Comparison of ENCODE assay signal across 21 cellular contexts in the genomic region with DNA sequence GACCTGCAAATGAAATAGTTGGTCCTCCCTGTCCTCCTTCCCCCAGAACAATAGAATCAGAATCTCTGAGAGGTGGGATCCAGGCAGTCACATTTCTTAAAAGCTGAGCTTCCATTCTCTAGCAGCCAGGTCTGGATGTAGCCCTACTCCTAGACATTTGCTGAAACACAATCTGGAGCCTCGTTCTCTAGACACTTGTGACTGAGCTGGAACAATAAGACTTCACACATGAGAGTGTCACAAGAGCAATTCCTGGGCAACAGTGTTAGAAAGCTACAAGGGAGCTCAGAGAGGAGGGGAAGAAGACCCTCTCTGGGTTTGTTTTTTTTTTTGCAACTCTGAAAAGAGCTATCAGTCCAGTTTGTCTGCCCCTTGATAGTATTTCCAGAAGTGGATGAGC. TPM values are rescaled to one million over a fixed set of nuclear protein-coding genes. Genes with fewer than 3 reads are reported as not detected.
DNase-seq lines count a peak whose midpoint lies in the region; ATAC-seq and TF ChIP-seq lines count a peak whose summit lies in the region.
"Had no signal": no experiment of that assay in that cellular context is flagged by ENCODE, and none has a peak within 500 bp of the region (broad histone marks: within the 10 kb centered on the region; RNA-seq: fewer than 3 reads in every experiment).

No MANE protein-coding gene starts in this region.

- H3K27me3 Mint-ChIP-seq in chondrocyte (ENCODE audit: low read depth) = no peaks in the 10 kb centered on the region
- no peaks in the 10 kb centered on the region for H3K27me3 Mint-ChIP-seq in naive B cell

- H3K27ac ChIP-seq in spleen (no peak overlapping the region), right atrium auricular region (no peak overlapping the region), OCI-LY7 (ENCODE audit: low read depth, low read length, poor library complexity, severe bottlenecking) (no peak overlapping the region)
- H3K27ac ChIP-seq: 22Rv1, C4-2B, Peyer's patch had no signal

- H3K4me1 ChIP-seq in spleen (peaks cover 0 to 36% (median 16%) of the 10 kb centered on the region in 6 donors), right atrium auricular region (peaks cover 0 to 46% of the 10 kb centered on the region in 2 donors), OCI-LY7 (ENCODE audit: insufficient read depth, low read length, poor library complexity, severe bottlenecking) (peaks cover 32% of the 10 kb centered on the region)
- H3K4me1 ChIP-seq: Peyer's patch had no signal

- POLR2A ChIA-PET in OCI-LY7 (lab: Charles Lee) = interaction anchor here (0.7 to 1.0 kb wide), 2 partner anchors 30 to 32 kb away, joined by 3 read pairs; no protein-coding TSS in a partner anchor

- TF ChIP-seq CTCF in chondrocyte (IDR thresholded peaks at IDR 0.05) = no peak
- TF ChIP-seq CTCF in spleen (IDR thresholded peaks at IDR 0.05 in 8 of 11, conservative IDR thresholded peaks at IDR 0.05 in 3 of 11) = no peak
- no peak for TF ChIP-seq CTCF in right atrium auricular region (IDR thresholded peaks at IDR 0.05)
- TF ChIP-seq CTCF in OCI-LY7 (conservative IDR thresholded peaks at IDR 0.05; ENCODE audit: low read length) = no peak

- peaks cover 26% of the 10 kb centered on the region; the same call in 1 of the 2 replicates for H3K79me2 ChIP-seq in OCI-LY7 (ENCODE audit: insufficient read depth, low read depth, low read length)

- H3K9me2 ChIP-seq in OCI-LY7 (ENCODE audit: insufficient read depth, low read length) = no peaks in the 10 kb centered on the region

- H3K36me3 ChIP-seq in spleen (no peaks in the 10 kb centered on the region), right atrium auricular region (no peaks in the 10 kb centered on the region), OCI-LY7 (ENCODE audit: insufficient read depth, low read length) (no peaks in the 10 kb centered on the region)
- H3K36me3 ChIP-seq: Peyer's patch had no signal

- H3K4me3 Mint-ChIP-seq in chondrocyte (ENCODE audit: unreplicated experiment) = no peak overlapping the region
- H3K4me3 Mint-ChIP-seq in naive B cell = peak overlapping the region in 5 of 8 donors; percentile 12 to 70 (median 23)

- H3K4me1 Mint-ChIP-seq in chondrocyte (ENCODE audit: low read depth) = peaks cover 84% of the 10 kb centered on the region
- peaks cover 43 to 49% (median 44%) of the 10 kb centered on the region in 3 donors for H3K4me1 Mint-ChIP-seq in naive B cell

- WGBS in spleen, 5 donors = 56 to 81% (median 71%) methylated on average over 1 of the region's 1 CpG

- H3K9me3 ChIP-seq in spleen (no peaks in the 10 kb centered on the region), right atrium auricular region (no peaks in the 10 kb centered on the region), OCI-LY7 (ENCODE audit: low read length) (no peaks in the 10 kb centered on the region)
- H3K9me3 ChIP-seq: Peyer's patch had no signal

- no peak for ATAC-seq in naive B cell (ENCODE audit: low read depth in 2 of 2)

- H3K4me2 ChIP-seq in OCI-LY7 (ENCODE audit: low read length) = no peak overlapping the region

- BruUV-seq in OCI-LY7 (replicated peaks; lab: Mats Ljungman, UMichigan) = no TSS peak

- H3K9me3 Mint-ChIP-seq in chondrocyte (ENCODE audit: low read depth) = no peaks in the 10 kb centered on the region
- H3K9me3 Mint-ChIP-seq in naive B cell = peaks cover 0 to 2% (median 0%) of the 10 kb centered on the region in 7 donors

- H3K36me3 Mint-ChIP-seq in chondrocyte (ENCODE audit: low read depth) (no peaks in the 10 kb centered on the region), naive B cell (no peaks in the 10 kb centered on the region)

- CTCF ChIA-PET in OCI-LY7 (lab: Charles Lee; ENCODE audit: unreplicated experiment) = no interaction called here

- DNase-seq in NCI-H2107 treated with DMSO at 0.1 percent for 48 hours (lab: John Stamatoyannopoulos, UW; ENCODE audit: unreplicated experiment) = peak; percentile 28
- no peak for DNase-seq in NCI-H2107 (lab: John Stamatoyannopoulos, UW)
- DNase-seq in chondrocyte (ENCODE audit: low spot score) = no peak
- DNase-seq in naive B cell = no peak
- no peak for DNase-seq in spleen
- no peak for DNase-seq in right atrium auricular region (ENCODE audit: low spot score)
- no peak for DNase-seq in DMS79 treated with DMSO at 0.1 percent for 48 hours (lab: John Stamatoyannopoulos, UW)
- no peak for DNase-seq in OCI-LY7 (ENCODE audit: low spot score)
- DNase-seq: ACHN; DMS53; EL; GF-D8; Kasumi-1; NCI-H1694; NCI-H2081; NCI-H2227 treated with DMSO at 0.1 percent for 48 hours; NCI-H510A; NK-92 treated with Interleukin-12 subunit alpha and Interleukin-12 subunit beta, amount 100 ng/mL, for 24 hours had no signal

- H3K27ac Mint-ChIP-seq in chondrocyte (ENCODE audit: unreplicated experiment) (peak overlapping the region; percentile 70), naive B cell (peak overlapping the region in 3 of 6 donors; percentile 78 to 92 (median 84))

- intact Hi-C loops in spleen (cut with DNase I; ENCODE audit: low total_unique reads) = no loop called here
- intact Hi-C loops in OCI-LY7 (cut with micrococcal nuclease; ENCODE audit: unreplicated experiment) = no loop called here

- H3K4me3 ChIP-seq in spleen = no peak overlapping the region
- no peak overlapping the region for H3K4me3 ChIP-seq in right atrium auricular region
- H3K4me3 ChIP-seq in OCI-LY7 (ENCODE audit: low read depth, low read length, poor library complexity, severe bottlenecking) = no peak overlapping the region
- H3K4me3 ChIP-seq: Peyer's patch had no signal

- H2AFZ ChIP-seq in OCI-LY7 (ENCODE audit: low read length) = no peak overlapping the region

- TF ChIP-seq POLR2A in spleen (IDR thresholded peaks at IDR 0.05) = no peak

- H3K27me3 ChIP-seq in spleen (replicated peaks in 1 of 7) = peaks cover 0 to 6% (median 0%) of the 10 kb centered on the region in 7 donors
- no peaks in the 10 kb centered on the region for H3K27me3 ChIP-seq in right atrium auricular region
- H3K27me3 ChIP-seq: Peyer's patch had no signal

- H4K20me1 ChIP-seq in OCI-LY7 (ENCODE audit: insufficient read depth, low read length) = 0 out of 2 replicates have a peak, but pooled peaks cover 4% of the 10 kb centered on the region

RNA-seq across cellular contexts. Expression of a gene that starts 14.5 kb away (rescaled TPM):
- 79.4 to 123 TPM (median 82.5 TPM) in 3 replicates for total RNA-seq in chondrocyte
- polyA plus RNA-seq in naive B cell (ENCODE audit: low read depth in 6 of 6) = 10 to 100 TPM in 1 of 6 donors, 1 to 10 TPM in 5; 3.4 to 11.3 (median 4.8) TPM
- total RNA-seq in spleen = 1 to 10 TPM; 1.5 to 8.8 (median 4.5) TPM
- polyA plus RNA-seq in spleen = 1 to 10 TPM in 2 of 3 donors, under 1 TPM in 1; 0.93 to 2.4 (median 1.2) TPM
- total RNA-seq in right atrium auricular region = 1 to 10 TPM; 6.0 to 9.7 TPM
- 11.3 and 12.5 TPM in 2 replicates for total RNA-seq in OCI-LY7 (2014; rRNA removed; shearing (Covaris generic))
- total RNA-seq in OCI-LY7 (2022) = 7.4 and 10.5 TPM in 2 replicates
